13 cellular contexts compared by ENCODE assay signal in genomic region chr4:55549888-55550287, GRCh38. TPM values are rescaled to one million over a fixed set of nuclear protein-coding genes. Genes with fewer than 3 reads are reported as not detected.
DNase-seq lines count a peak whose midpoint lies in the region; ATAC-seq and TF ChIP-seq lines count a peak whose summit lies in the region.
"Had no signal": no experiment of that assay in that cellular context is flagged by ENCODE, and none has a peak within 500 bp of the region (broad histone marks: within the 10 kb centered on the region; RNA-seq: fewer than 3 reads in every experiment).

No MANE protein-coding gene starts in this region.

- H3K27me3 Mint-ChIP-seq in activated T-cell treated with anti-CD3 and anti-CD28 coated beads, Interleukin-2, amount 50 U/mL, for 24 hours, result peaks cover 18% of the 10 kb centered on the region

- TF ChIP-seq CTCF in epithelial cell of esophagus (IDR thresholded peaks at IDR 0.05; ENCODE audit: insufficient read depth, low read depth, low read length, missing control alignments) (no peak), transverse colon (IDR thresholded peaks at IDR 0.05) (no peak)

- H3K36me3 ChIP-seq in transverse colon, result no peaks in the 10 kb centered on the region

- ATAC-seq in stimulated activated effector memory CD8-positive, alpha-beta T cell treated with anti-CD3 and anti-CD28 coated beads, Interleukin-12 subunit alpha, Interleukin-12 subunit beta, amount 100 ng/mL, for 72 hours, result peak; percentile 70
- no peak for ATAC-seq in HG03565 (IDR thresholded peaks at IDR 0.05; ENCODE audit: unreplicated experiment)

- peak overlapping the region; percentile 58 for H3K27ac Mint-ChIP-seq in activated T-cell treated with anti-CD3 and anti-CD28 coated beads, Interleukin-2, amount 50 U/mL, for 24 hours
- no peak overlapping the region for H3K27ac Mint-ChIP-seq in stimulated activated effector memory CD8-positive, alpha-beta T cell treated with anti-CD3 and anti-CD28 coated beads, Interleukin-12 subunit alpha, Interleukin-12 subunit beta, amount 100 ng/mL, for 72 hours

- H3K27me3 ChIP-seq in transverse colon, result no peaks in the 10 kb centered on the region

- H3K4me1 Mint-ChIP-seq in activated T-cell treated with anti-CD3 and anti-CD28 coated beads, Interleukin-2, amount 50 U/mL, for 24 hours (ENCODE audit: low read depth), result peaks cover 36% of the 10 kb centered on the region
- H3K4me1 Mint-ChIP-seq in stimulated activated effector memory CD8-positive, alpha-beta T cell treated with anti-CD3 and anti-CD28 coated beads, Interleukin-12 subunit alpha, Interleukin-12 subunit beta, amount 100 ng/mL, for 72 hours, result peaks cover 20% of the 10 kb centered on the region

- H3K4me3 Mint-ChIP-seq in activated T-cell treated with anti-CD3 and anti-CD28 coated beads, Interleukin-2, amount 50 U/mL, for 24 hours, result no peak overlapping the region
- no peak overlapping the region for H3K4me3 Mint-ChIP-seq in stimulated activated effector memory CD8-positive, alpha-beta T cell treated with anti-CD3 and anti-CD28 coated beads, Interleukin-12 subunit alpha, Interleukin-12 subunit beta, amount 100 ng/mL, for 72 hours

- H3K36me3 Mint-ChIP-seq in activated T-cell treated with anti-CD3 and anti-CD28 coated beads, Interleukin-2, amount 50 U/mL, for 24 hours (ENCODE audit: low read depth), result peaks cover 2% of the 10 kb centered on the region
- H3K36me3 Mint-ChIP-seq in stimulated activated effector memory CD8-positive, alpha-beta T cell treated with anti-CD3 and anti-CD28 coated beads, Interleukin-12 subunit alpha, Interleukin-12 subunit beta, amount 100 ng/mL, for 72 hours, result peaks cover 13% of the 10 kb centered on the region

- H3K27ac ChIP-seq in transverse colon, result no peak overlapping the region

- no peak for DNase-seq in activated T-cell treated with anti-CD3 and anti-CD28 coated beads, Interleukin-2, amount 50 U/mL, for 24 hours
- no peak for DNase-seq in activated T-cell treated with anti-CD3 and anti-CD28 coated beads for 4 hours
- peak; percentile 60 for DNase-seq in OCI-M1 (lab: John Stamatoyannopoulos, UW)
- peak; percentile 92 for DNase-seq in epithelial cell of esophagus (ENCODE audit: low read depth)
- DNase-seq in stimulated activated effector memory CD8-positive, alpha-beta T cell treated with anti-CD3 and anti-CD28 coated beads, Interleukin-12 subunit alpha, Interleukin-12 subunit beta, amount 100 ng/mL, for 72 hours (ENCODE audit: low spot score in 2 of 2), result no peak
- DNase-seq in germinal center (ENCODE audit: low spot score), result no peak
- no peak for DNase-seq in transverse colon
- DNase-seq: NCI-H2029 treated with DMSO at 0.1 percent for 48 hours; occipital lobe; SHP77 treated with DMSO at 0.1 percent for 48 hours; stimulated activated CD4-positive, alpha-beta T cell treated with anti-CD3 and anti-CD28 coated beads, Interleukin-4, amount 100 ng/mL, for 24 hours had no signal

- 24 to 43% methylated on average over 2 of the region's 2 CpGs for WGBS in transverse colon (ENCODE audit: low coverage in 1 of 2), 2 donors

- H3K9me3 Mint-ChIP-seq in activated T-cell treated with anti-CD3 and anti-CD28 coated beads, Interleukin-2, amount 50 U/mL, for 24 hours, result no peaks in the 10 kb centered on the region
- no peaks in the 10 kb centered on the region for H3K9me3 Mint-ChIP-seq in stimulated activated effector memory CD8-positive, alpha-beta T cell treated with anti-CD3 and anti-CD28 coated beads, Interleukin-12 subunit alpha, Interleukin-12 subunit beta, amount 100 ng/mL, for 72 hours

- intact Hi-C loops in transverse colon (cut with DNase I; ENCODE audit: low total_unique reads), result loop anchor here (5.0 kb wide), 1 partner anchor 203 kb away; the partner anchor contains the start of gene SRD5A3

- no peaks in the 10 kb centered on the region for H3K9me3 ChIP-seq in transverse colon

- no peak overlapping the region for H3K4me3 ChIP-seq in epithelial cell of esophagus (ENCODE audit: low read length)
- H3K4me3 ChIP-seq in transverse colon, result no peak overlapping the region

- in situ Hi-C loops in transverse colon (cut with MboI; ENCODE audit: low pct_ligation_motif_present in 1 of 4, low pct_unique_long_range_greater_than_20kb in 1 of 4, low sequenced_read_pairs in 3 of 4), result loop anchor here (10.0 to 25.0 kb wide), 3 partner anchors 195 to 213 kb away; partner anchors contain the start of gene SRD5A3 (in 3 of the 4)

- peaks cover 0 to 27% (median 11%) of the 10 kb centered on the region in 4 donors for H3K4me1 ChIP-seq in transverse colon

- TF ChIP-seq EP300 in transverse colon (IDR thresholded peaks at IDR 0.05; ENCODE audit: low read depth), result no peak

- no peak for TF ChIP-seq POLR2A in transverse colon (IDR thresholded peaks at IDR 0.05)

RNA-seq across cellular contexts. Expression of gene CLOCK, which starts 3.2 kb away (rescaled TPM):
- 10 to 100 TPM in 3 of 4 donors, 1 to 10 TPM in 1; 6.7 to 19.7 (median 16.9) TPM for total RNA-seq in transverse colon

RNA-seq across cellular contexts. Expression of gene PDCL2, which starts 42.2 kb away (rescaled TPM):
- not detected for total RNA-seq in transverse colon
- total RNA-seq: endothelial cell of umbilical vein, occipital lobe had no signal

Comparison
In these comparisons a context has a peak if more than half of its experiments do, and no peak if none do; other contexts are left out.
1. DNase-seq: peak in OCI-M1 (single experiment) and epithelial cell of esophagus (single experiment); none in activated T-cell treated with anti-CD3 and anti-CD28 coated beads, Interleukin-2, amount 50 U/mL, for 24 hours (single experiment), activated T-cell treated with anti-CD3 and anti-CD28 coated beads for 4 hours (single experiment), stimulated activated effector memory CD8-positive, alpha-beta T cell treated with anti-CD3 and anti-CD28 coated beads, Interleukin-12 subunit alpha, Interleukin-12 subunit beta, amount 100 ng/mL, for 72 hours (0 of 2), germinal center (single experiment) and transverse colon (single experiment).